Comparison of ENCODE assay signal across 1 cellular context in genomic region chr2:102005989-102006885, GRCh38.
A peak's percentile ranks its signal among the peaks of the same experiment; 100 is the strongest.
TF ChIP-seq lines count a peak whose summit lies in the region.

No MANE protein-coding gene starts in this region.

TF ChIP-seq in HepG2, 621 proteins besides CTCF, POLR2A, EP300 and RAD21 (continued from another document and continues in another):
- TF ChIP-seq ZNF800 (CRISPR knock-in tag; IDR thresholded peaks at IDR 0.05) (no peak), ZNF318 (CRISPR knock-in tag; IDR thresholded peaks at IDR 0.05) (no peak), HMGXB4 (CRISPR knock-in tag; IDR thresholded peaks at IDR 0.05; ENCODE audit: borderline replicate concordance in 1 of 2, low read depth in 1 of 2) (peak in 1 of 2 experiments; percentile 62; a peak in 1 of 4 replicates), ZSCAN31 (CRISPR knock-in tag; IDR thresholded peaks at IDR 0.05; ENCODE audit: low read depth) (no peak), SMC3 (IDR thresholded peaks at IDR 0.05; ENCODE audit: low read length) (peak; percentile 96), ZNF121 (CRISPR knock-in tag; IDR thresholded peaks at IDR 0.05) (no peak), NR2F6 (IDR thresholded peaks at IDR 0.05) (peak; percentile 82), NR2F6 (CRISPR knock-in tag; IDR thresholded peaks at IDR 0.05) (peak; percentile 90), RBM39 (IDR thresholded peaks at IDR 0.05; ENCODE audit: low read depth, low read length, poor library complexity, severe bottlenecking) (no peak), AHR (CRISPR knock-in tag; IDR thresholded peaks at IDR 0.05) (no peak; the same call in 1 of the 2 replicates), ZNF619 (CRISPR knock-in tag; IDR thresholded peaks at IDR 0.05) (no peak; the same call in 1 of the 2 replicates), TOE1 (CRISPR knock-in tag; IDR thresholded peaks at IDR 0.05) (no peak), ZNF850 (CRISPR knock-in tag; conservative IDR thresholded peaks at IDR 0.05) (no peak), ZNF772 (CRISPR knock-in tag; IDR thresholded peaks at IDR 0.05) (no peak), NCOA1 (CRISPR knock-in tag; IDR thresholded peaks at IDR 0.05) (no peak), RELA (CRISPR knock-in tag; IDR thresholded peaks at IDR 0.05) (no peak; the same call in 1 of the 2 replicates), NFYC (CRISPR knock-in tag; IDR thresholded peaks at IDR 0.05) (0 out of 2 replicates have a peak, but pooled peaks have one; percentile 13), TIGD3 (CRISPR knock-in tag; IDR thresholded peaks at IDR 0.05; ENCODE audit: borderline replicate concordance) (no peak), POGZ (CRISPR knock-in tag; IDR thresholded peaks at IDR 0.05) (no peak), ATF1 (CRISPR knock-in tag; IDR thresholded peaks at IDR 0.05) (no peak), ZNF7 (CRISPR knock-in tag; IDR thresholded peaks at IDR 0.05) (no peak), ZNF879 (CRISPR knock-in tag; IDR thresholded peaks at IDR 0.05) (no peak), NBN (conservative IDR thresholded peaks at IDR 0.05) (no peak), ZNF614 (CRISPR knock-in tag; IDR thresholded peaks at IDR 0.05; ENCODE audit: borderline replicate concordance) (0 out of 2 replicates have a peak, but pooled peaks have one; percentile 31), CREM (IDR thresholded peaks at IDR 0.05) (no peak), CREM (CRISPR knock-in tag; IDR thresholded peaks at IDR 0.05) (no peak), ZKSCAN1 (IDR thresholded peaks at IDR 0.05; ENCODE audit: low read length) (no peak), ZNF224 (CRISPR knock-in tag; IDR thresholded peaks at IDR 0.05) (no peak), ZNF280B (CRISPR knock-in tag; IDR thresholded peaks at IDR 0.05; ENCODE audit: borderline replicate concordance) (no peak), ZNF576 (CRISPR knock-in tag; IDR thresholded peaks at IDR 0.05) (no peak), ZNF737 (CRISPR knock-in tag; IDR thresholded peaks at IDR 0.05; ENCODE audit: borderline replicate concordance) (no peak), SETDB1 (CRISPR knock-in tag; IDR thresholded peaks at IDR 0.05; ENCODE audit: borderline replicate concordance) (no peak), MZF1 (CRISPR knock-in tag; IDR thresholded peaks at IDR 0.05; ENCODE audit: borderline replicate concordance) (no peak), SP1 (IDR thresholded peaks at IDR 0.05) (no peak), SP1 (CRISPR knock-in tag; IDR thresholded peaks at IDR 0.05) (no peak), ZBTB46 (CRISPR knock-in tag; IDR thresholded peaks at IDR 0.05; ENCODE audit: borderline replicate concordance) (no peak), ZNF230 (CRISPR knock-in tag; IDR thresholded peaks at IDR 0.05) (no peak), ZNF180 (CRISPR knock-in tag; IDR thresholded peaks at IDR 0.05; ENCODE audit: borderline replicate concordance, low read depth) (no peak), SSRP1 (CRISPR knock-in tag; IDR thresholded peaks at IDR 0.05) (no peak), HES4 (CRISPR knock-in tag; IDR thresholded peaks at IDR 0.05; ENCODE audit: borderline replicate concordance) (no peak), ZNF296 (CRISPR knock-in tag; conservative IDR thresholded peaks at IDR 0.05) (no peak), MBD4 (IDR thresholded peaks at IDR 0.05; ENCODE audit: borderline replicate concordance, low read length) (no peak), ZNF253 (CRISPR knock-in tag; IDR thresholded peaks at IDR 0.05; ENCODE audit: borderline replicate concordance) (no peak), SRY (CRISPR knock-in tag; IDR thresholded peaks at IDR 0.05) (no peak), MLLT10 (CRISPR knock-in tag; IDR thresholded peaks at IDR 0.05) (no peak), ZBTB33 (CRISPR knock-in tag; IDR thresholded peaks at IDR 0.05) (0 out of 2 replicates have a peak, but pooled peaks have one; percentile 31), ZSCAN30 (CRISPR knock-in tag; IDR thresholded peaks at IDR 0.05) (no peak), SMARCC2 (IDR thresholded peaks at IDR 0.05) (no peak), MBNL3 (CRISPR knock-in tag; conservative IDR thresholded peaks at IDR 0.05) (no peak)
